ENCODE assay signal across 23 cellular contexts in the genomic region with DNA sequence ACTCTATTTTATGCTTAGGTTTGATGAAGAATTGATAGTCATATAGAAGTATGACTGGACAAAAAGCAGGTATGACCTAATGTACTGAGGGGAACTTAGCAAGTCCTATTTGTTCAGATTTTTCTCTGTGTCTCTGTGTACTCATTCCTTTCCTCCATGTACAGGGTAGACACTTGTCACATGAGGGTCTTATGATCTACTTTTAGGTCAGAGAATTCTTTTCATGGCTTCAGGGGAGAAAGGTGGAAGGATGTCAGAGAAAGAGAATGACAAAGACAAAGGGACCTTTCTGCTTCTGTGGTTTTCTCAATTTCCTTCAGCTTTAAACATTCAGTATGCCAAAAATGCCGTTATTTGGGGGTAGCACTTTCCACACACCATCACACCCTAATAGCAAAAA.
DNase-seq lines count a peak whose midpoint lies in the region; ATAC-seq and TF ChIP-seq lines count a peak whose summit lies in the region.
"Had no signal": no experiment of that assay in that cellular context is flagged by ENCODE, and none has a peak within 500 bp of the region (broad histone marks: within the 10 kb centered on the region; RNA-seq: fewer than 3 reads in every experiment).

No MANE protein-coding gene starts in this region.

- H3K27ac ChIP-seq in foreskin keratinocyte, result no peak overlapping the region
- H3K27ac ChIP-seq: 22Rv1; A549; BLaER1 treated with 17β-estradiol and CSF1 and Interleukin-3, amounts not matched to agents 10 nM and 100 nM; C4-2B had no signal

- H3K4me3 Mint-ChIP-seq in activated naive CD4-positive, alpha-beta T cell treated with anti-CD3 and anti-CD28 coated beads, Interleukin-2, amount 50 U/mL, for 24 hours, result no peak overlapping the region
- H3K4me3 Mint-ChIP-seq: B cell; CD4-positive, alpha-beta T cell; CD8-positive, alpha-beta T cell had no signal

- H3F3A ChIP-seq in Loucy (ENCODE audit: low read depth), result no peaks in the 10 kb centered on the region

- H3K27me3 Mint-ChIP-seq in activated naive CD4-positive, alpha-beta T cell treated with anti-CD3 and anti-CD28 coated beads, Interleukin-2, amount 50 U/mL, for 24 hours, result no peaks in the 10 kb centered on the region
- H3K27me3 Mint-ChIP-seq: B cell; CD4-positive, alpha-beta T cell had no signal

- no peaks in the 10 kb centered on the region for H3K27me3 ChIP-seq in Loucy (ENCODE audit: insufficient read depth, low read length, poor library complexity, severe bottlenecking)
- H3K27me3 ChIP-seq in foreskin keratinocyte, result no peaks in the 10 kb centered on the region
- H3K27me3 ChIP-seq: BLaER1 treated with 17β-estradiol and CSF1 and Interleukin-3, amounts not matched to agents 10 nM and 100 nM had no signal

- TF ChIP-seq CTCF in Loucy (conservative IDR thresholded peaks at IDR 0.05; ENCODE audit: low read length) (no peak), foreskin keratinocyte (conservative IDR thresholded peaks at IDR 0.05) (no peak)

- H2AFZ ChIP-seq in Loucy (ENCODE audit: low read length), result no peak overlapping the region

- H3K36me3 ChIP-seq in Loucy (ENCODE audit: insufficient read depth, low read length), result peaks cover 9% of the 10 kb centered on the region; the same call in 1 of the 2 replicates

- peak overlapping the region; percentile 10 for H3K4me2 ChIP-seq in Loucy (ENCODE audit: low read depth, low read length, poor library complexity, severe bottlenecking)
- H3K4me2 ChIP-seq: A549; BLaER1 treated with 17β-estradiol and CSF1 and Interleukin-3, amounts not matched to agents 10 nM and 100 nM had no signal

- no peaks in the 10 kb centered on the region for H3K9me3 ChIP-seq in Loucy (ENCODE audit: insufficient read depth, low read depth, low read length)
- H3K9me3 ChIP-seq: Caco-2 had no signal

- no peaks in the 10 kb centered on the region for H3K79me2 ChIP-seq in Loucy (ENCODE audit: insufficient read depth, low read length)

- no peak for DNase-seq in activated naive CD4-positive, alpha-beta T cell treated with anti-CD3 and anti-CD28 coated beads, Interleukin-2, amount 50 U/mL, for 16 hours
- DNase-seq in foreskin melanocyte, result peak; percentile 5
- no peak for DNase-seq in DMS114 treated with DMSO at 0.1 percent for 48 hours (lab: John Stamatoyannopoulos, UW; ENCODE audit: unreplicated experiment)
- no peak for DNase-seq in foreskin keratinocyte
- DNase-seq: AML-193; Caco-2; Calu3; CD4-positive, alpha-beta T cell; CD8-positive, alpha-beta T cell; DMS153; DMS53; DMS79; DND-41; EL; GDM1 had no signal

- no peak for ATAC-seq in foreskin keratinocyte
- ATAC-seq: A549; CD8-positive, alpha-beta T cell; GM12878 had no signal

- H3K9me3 Mint-ChIP-seq in activated naive CD4-positive, alpha-beta T cell treated with anti-CD3 and anti-CD28 coated beads, Interleukin-2, amount 50 U/mL, for 24 hours, result no peaks in the 10 kb centered on the region
- H3K9me3 Mint-ChIP-seq: CD4-positive, alpha-beta T cell had no signal

- H3K9me2 ChIP-seq in Loucy (replicated peaks; ENCODE audit: low read depth, low read length), result no peaks in the 10 kb centered on the region

- H3K27ac Mint-ChIP-seq in activated naive CD4-positive, alpha-beta T cell treated with anti-CD3 and anti-CD28 coated beads, Interleukin-2, amount 50 U/mL, for 24 hours, result peak overlapping the region; percentile 27
- H3K27ac Mint-ChIP-seq: B cell; CD4-positive, alpha-beta T cell; CD8-positive, alpha-beta T cell had no signal

- H3K9ac ChIP-seq in Loucy (ENCODE audit: low read depth, low read length, poor library complexity, severe bottlenecking), result no peak overlapping the region
- H3K9ac ChIP-seq: BLaER1 treated with 17β-estradiol and CSF1 and Interleukin-3, amounts not matched to agents 10 nM and 100 nM had no signal

- H3K4me1 Mint-ChIP-seq in activated naive CD4-positive, alpha-beta T cell treated with anti-CD3 and anti-CD28 coated beads, Interleukin-2, amount 50 U/mL, for 24 hours, result no peaks in the 10 kb centered on the region
- H3K4me1 Mint-ChIP-seq: B cell had no signal

- H3K4me3 ChIP-seq in Loucy (ENCODE audit: low read length, poor library complexity, severe bottlenecking), result no peak overlapping the region
- H3K4me3 ChIP-seq: A549; BLaER1 treated with 17β-estradiol and CSF1 and Interleukin-3, amounts not matched to agents 10 nM and 100 nM; GM12878 had no signal

- H3K36me3 Mint-ChIP-seq in activated naive CD4-positive, alpha-beta T cell treated with anti-CD3 and anti-CD28 coated beads, Interleukin-2, amount 50 U/mL, for 24 hours, result peaks cover 20% of the 10 kb centered on the region

- no peaks in the 10 kb centered on the region for H4K20me1 ChIP-seq in Loucy (ENCODE audit: insufficient read depth, low read length, poor library complexity, severe bottlenecking)
- H4K20me1 ChIP-seq: BLaER1 treated with 17β-estradiol and CSF1 and Interleukin-3, amounts not matched to agents 10 nM and 100 nM had no signal

- peaks cover 12% of the 10 kb centered on the region for H3K4me1 ChIP-seq in Loucy (ENCODE audit: insufficient read depth, low read length, poor library complexity, severe bottlenecking)
- no peaks in the 10 kb centered on the region for H3K4me1 ChIP-seq in foreskin keratinocyte
- H3K4me1 ChIP-seq: BLaER1 treated with 17β-estradiol and CSF1 and Interleukin-3, amounts not matched to agents 10 nM and 100 nM had no signal
